8 cellular contexts compared by ENCODE assay signal in the genomic region with DNA sequence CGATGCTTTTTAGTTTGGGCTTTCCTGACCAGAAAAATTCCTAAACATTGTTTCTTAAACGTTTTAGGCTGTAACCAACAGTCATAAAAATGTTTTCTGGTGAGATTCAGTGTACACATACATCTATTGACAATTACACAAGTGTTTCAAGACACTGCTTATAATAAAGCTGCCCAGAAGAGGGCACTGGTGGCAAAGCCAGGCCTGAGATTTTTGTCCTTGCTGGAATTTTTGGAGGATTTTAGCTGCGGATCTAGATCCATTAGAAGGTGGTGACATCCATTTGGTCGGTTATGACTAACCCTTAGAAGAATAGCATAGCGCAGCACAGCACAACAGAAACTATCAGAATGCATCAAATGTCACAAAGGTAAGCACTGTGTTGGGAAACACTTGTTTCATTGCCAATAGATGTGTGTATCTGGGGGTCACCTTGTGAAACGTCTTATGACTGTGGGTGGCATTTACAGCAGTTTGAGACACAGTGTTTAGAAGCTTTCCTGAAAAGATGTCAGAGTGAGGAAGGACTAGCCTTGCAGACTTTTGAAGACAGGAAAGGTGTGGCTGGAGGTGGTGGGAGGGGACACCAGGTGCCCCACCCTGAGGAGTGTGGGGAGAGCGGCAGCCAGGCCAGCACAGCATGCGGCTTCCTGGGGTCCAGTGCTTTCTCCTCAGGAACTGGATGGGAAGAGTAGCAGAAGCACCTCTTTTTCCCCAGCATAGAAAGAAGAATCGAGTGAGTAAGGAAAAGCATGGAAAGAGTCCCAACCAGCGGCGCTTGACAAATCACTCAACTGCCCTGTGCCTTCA. TPM values are rescaled to one million over a fixed set of nuclear protein-coding genes. Genes with fewer than 3 reads are reported as not detected.
DNase-seq lines count a peak whose midpoint lies in the region; ATAC-seq, FAIRE-seq and TF ChIP-seq lines count a peak whose summit lies in the region.

No MANE protein-coding gene starts in this region.

- H3K23ac ChIP-seq in mesendoderm (ENCODE audit: low read length): no peak overlapping the region

- no CpG with 5 or more reads among the region's 11 CpGs for WGBS in mesendoderm (ENCODE audit: extremely low coverage, insufficient coverage, low lambda C conversion rate)

- H3K4me3 ChIP-seq in Caco-2 (ENCODE audit: low read depth, low read length) (no peak overlapping the region), bronchial epithelial cell (ENCODE audit: low read depth, low read length) (no peak overlapping the region), mesendoderm (ENCODE audit: low read length) (no peak overlapping the region)

- H3K79me1 ChIP-seq in mesendoderm (ENCODE audit: low read length): no peaks in the 10 kb centered on the region

- no peak overlapping the region for H3K4me3 Mint-ChIP-seq in Caco-2 (ENCODE audit: unreplicated experiment)
- no peak overlapping the region for H3K4me3 Mint-ChIP-seq in T-helper 2 cell treated with Interferon-gamma antibody and Interleukin-4, amounts not matched to agents 5 μg/mL and 100 μg/mL, for 36 hours

- H3K56ac ChIP-seq in mesendoderm (ENCODE audit: low read length): no peak overlapping the region

- POLR2A ChIA-PET in Caco-2 (lab: Charles Lee): interaction anchor here (0.5 kb wide), 1 partner anchor 68 kb away, joined by 5 read pairs; no protein-coding TSS in a partner anchor

- no peaks in the 10 kb centered on the region for H3K4me1 ChIP-seq in Caco-2
- H3K4me1 ChIP-seq in mesendoderm (ENCODE audit: control insufficient read depth, low read depth, low read length): no peaks in the 10 kb centered on the region

- CTCF ChIA-PET in Caco-2 (lab: Charles Lee): interaction anchor here (0.6 to 2.3 kb wide), 5 partner anchors 10 to 110 kb away, joined by 3 to 28 read pairs (median 4); partner anchors contain the start of gene ITFG2

- no peak for FAIRE-seq in bronchial epithelial cell (lab: Jason Lieb, UNC)

- BruUV-seq in Caco-2 (replicated peaks; lab: Mats Ljungman, UMichigan): no TSS peak

- no peak overlapping the region for H3K4me2 ChIP-seq in mesendoderm (ENCODE audit: low read length)

- no peaks in the 10 kb centered on the region for H3K9me3 Mint-ChIP-seq in Caco-2 (ENCODE audit: unreplicated experiment)
- no peaks in the 10 kb centered on the region for H3K9me3 Mint-ChIP-seq in T-helper 2 cell treated with Interferon-gamma antibody and Interleukin-4, amounts not matched to agents 5 μg/mL and 100 μg/mL, for 36 hours

- no peak overlapping the region for H3K27ac Mint-ChIP-seq in Caco-2 (ENCODE audit: unreplicated experiment)
- H3K27ac Mint-ChIP-seq in T-helper 2 cell treated with Interferon-gamma antibody and Interleukin-4, amounts not matched to agents 5 μg/mL and 100 μg/mL, for 36 hours: no peak overlapping the region

- no peak overlapping the region for H3K27ac ChIP-seq in mesendoderm (ENCODE audit: low read depth, low read length)

- intact Hi-C loops in Caco-2 (cut with micrococcal nuclease; ENCODE audit: unreplicated experiment): loop anchor here (1.0 kb wide), 2 partner anchors 44 to 73 kb away; no protein-coding TSS in a partner anchor

- DNase-seq in Caco-2 (peak in 1 of 2 experiments; percentile 64), NAMALWA (ENCODE audit: low spot score) (peak; percentile 23), bronchial epithelial cell (ENCODE audit: low read depth) (peak; percentile 20), mesendoderm (peak; percentile 41)
- no peak for DNase-seq in T-helper 2 cell treated with Interferon-gamma antibody and Interleukin-4, amounts not matched to agents 5 μg/mL and 100 μg/mL, for 36 hours (ENCODE audit: low spot score)

- H3K36me3 Mint-ChIP-seq in Caco-2 (ENCODE audit: insufficient read depth, unreplicated experiment): no peaks in the 10 kb centered on the region
- no peaks in the 10 kb centered on the region for H3K36me3 Mint-ChIP-seq in T-helper 2 cell treated with Interferon-gamma antibody and Interleukin-4, amounts not matched to agents 5 μg/mL and 100 μg/mL, for 36 hours (ENCODE audit: low read depth)

- H2AK5ac ChIP-seq in mesendoderm (ENCODE audit: low read length): no peak overlapping the region

- ATAC-seq in GM18907 (IDR thresholded peaks at IDR 0.05; ENCODE audit: unreplicated experiment) (no peak), HG03432 (IDR thresholded peaks at IDR 0.05; ENCODE audit: unreplicated experiment) (no peak), HG03460 (IDR thresholded peaks at IDR 0.05; ENCODE audit: unreplicated experiment) (no peak)

- peak; percentile 78 to 82 for TF ChIP-seq CTCF in Caco-2 (IDR thresholded peaks at IDR 0.05; ENCODE audit: insufficient read depth in 1 of 2, low read depth in 1 of 2, low read length in 1 of 2, severe bottlenecking in 1 of 2, unreplicated experiment in 1 of 2)
- peak; percentile 39 for TF ChIP-seq CTCF in bronchial epithelial cell (IDR thresholded peaks at IDR 0.05; ENCODE audit: insufficient read depth, low read length, severe bottlenecking)

- H2BK5ac ChIP-seq in mesendoderm (ENCODE audit: low read length): no peak overlapping the region

- no peak overlapping the region for H3K4ac ChIP-seq in mesendoderm (ENCODE audit: low read depth, low read length)

- no peaks in the 10 kb centered on the region for H3K36me3 ChIP-seq in Caco-2 (ENCODE audit: control insufficient read depth, insufficient read depth, low read length)
- no peaks in the 10 kb centered on the region for H3K36me3 ChIP-seq in bronchial epithelial cell (ENCODE audit: control insufficient read depth, insufficient read depth, low read length)
- H3K36me3 ChIP-seq in mesendoderm (ENCODE audit: control insufficient read depth, insufficient read depth, low read length): no peaks in the 10 kb centered on the region

- H3K27me3 ChIP-seq in Caco-2 (replicated peaks; ENCODE audit: control insufficient read depth, insufficient read depth, low read length) (peaks cover 1% of the 10 kb centered on the region), bronchial epithelial cell (ENCODE audit: control insufficient read depth, insufficient read depth, low read length) (no peaks in the 10 kb centered on the region), mesendoderm (ENCODE audit: insufficient read depth, low read length, poor library complexity) (no peaks in the 10 kb centered on the region)

- no peak overlapping the region for H4K8ac ChIP-seq in mesendoderm (ENCODE audit: low read depth, low read length)

- no peak overlapping the region for H3K9ac ChIP-seq in mesendoderm (ENCODE audit: low read length)

- no peaks in the 10 kb centered on the region for H3K79me2 ChIP-seq in mesendoderm (ENCODE audit: control insufficient read depth, insufficient read depth, low read length)

- H3K18ac ChIP-seq in mesendoderm (ENCODE audit: low read length): no peak overlapping the region

- no peak overlapping the region for H2BK15ac ChIP-seq in mesendoderm (replicated peaks; ENCODE audit: low read depth)

- no peaks in the 10 kb centered on the region for H3K4me1 Mint-ChIP-seq in Caco-2 (ENCODE audit: low read depth, unreplicated experiment)
- H3K4me1 Mint-ChIP-seq in T-helper 2 cell treated with Interferon-gamma antibody and Interleukin-4, amounts not matched to agents 5 μg/mL and 100 μg/mL, for 36 hours (ENCODE audit: low read depth): no peaks in the 10 kb centered on the region

- no peaks in the 10 kb centered on the region for H3K9me3 ChIP-seq in Caco-2

- H4K5ac ChIP-seq in mesendoderm (ENCODE audit: low read length): no peak overlapping the region

- H3K27me3 Mint-ChIP-seq in Caco-2 (ENCODE audit: insufficient read depth, unreplicated experiment): peaks cover 29% of the 10 kb centered on the region
- H3K27me3 Mint-ChIP-seq in T-helper 2 cell treated with Interferon-gamma antibody and Interleukin-4, amounts not matched to agents 5 μg/mL and 100 μg/mL, for 36 hours (ENCODE audit: low read depth): peaks cover 7% of the 10 kb centered on the region

- H2BK120ac ChIP-seq in mesendoderm (ENCODE audit: low read depth, low read length): no peak overlapping the region

RNA-seq across cellular contexts. Expression of gene FKBP4, which starts 54.7 kb away (rescaled TPM):
- 118 and 136 TPM in 2 replicates for total RNA-seq in Caco-2 (2022)
- total RNA-seq in bronchial epithelial cell: 66.4 and 81.6 TPM in 2 replicates
- polyA plus RNA-seq in mesendoderm (2013, experiment 1 of 2): 141 TPM
- polyA plus RNA-seq in mesendoderm (2013, experiment 2 of 2): 140 TPM
